Comparison of ENCODE assay signal across 1 cellular context in genomic region chr2:9631484-9631819, GRCh38.
A peak's percentile ranks its signal among the peaks of the same experiment; 100 is the strongest.
TF ChIP-seq lines count a peak whose summit lies in the region.

No MANE protein-coding gene starts in this region.

TF ChIP-seq in HepG2, 621 proteins besides CTCF, POLR2A, EP300 and RAD21 (continued from another document):
- TF ChIP-seq CAMTA2 (CRISPR knock-in tag; IDR thresholded peaks at IDR 0.05; ENCODE audit: borderline replicate concordance) (0 out of 2 replicates have a peak, but pooled peaks have one; percentile 12), ZNF781 (CRISPR knock-in tag; IDR thresholded peaks at IDR 0.05; ENCODE audit: borderline replicate concordance, not compliant biosample characterization) (peak; percentile 0), RXRB (CRISPR knock-in tag; IDR thresholded peaks at IDR 0.05; ENCODE audit: borderline replicate concordance) (no peak)
- TF ChIP-seq, protein P1, sequence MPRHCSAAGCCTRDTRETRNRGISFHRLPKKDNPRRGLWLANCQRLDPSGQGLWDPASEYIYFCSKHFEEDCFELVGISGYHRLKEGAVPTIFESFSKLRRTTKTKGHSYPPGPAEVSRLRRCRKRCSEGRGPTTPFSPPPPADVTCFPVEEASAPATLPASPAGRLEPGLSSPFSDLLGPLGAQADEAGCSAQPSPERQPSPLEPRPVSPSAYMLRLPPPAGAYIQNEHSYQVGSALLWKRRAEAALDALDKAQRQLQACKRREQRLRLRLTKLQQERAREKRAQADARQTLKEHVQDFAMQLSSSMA (CRISPR knock-in tag; IDR thresholded peaks at IDR 0.05): no peak
